18 cellular contexts compared by ENCODE assay signal in genomic region chr2:70403267-70404053, GRCh38.
A peak's percentile ranks its signal among the peaks of the same experiment; 100 is the strongest.
DNase-seq lines count a peak whose midpoint lies in the region; ATAC-seq and TF ChIP-seq lines count a peak whose summit lies in the region.
"Had no signal": no experiment of that assay in that cellular context is flagged by ENCODE, and none has a peak within 500 bp of the region (broad histone marks: within the 10 kb centered on the region; RNA-seq: fewer than 3 reads in every experiment).

No MANE protein-coding gene starts in this region.

- peaks cover 0 to 6% of the 10 kb centered on the region in 2 donors for H3K9me3 Mint-ChIP-seq in stimulated activated naive B cell treated with anti-CD40 and anti-IgM and Interleukin-4, amounts not matched to agents 10 μg/mL and 1 μg/mL and 100 μg/mL, for 72 hours

- peaks cover 54 to 73% of the 10 kb centered on the region in 2 donors for H3K27me3 Mint-ChIP-seq in stimulated activated naive B cell treated with anti-CD40 and anti-IgM and Interleukin-4, amounts not matched to agents 10 μg/mL and 1 μg/mL and 100 μg/mL, for 72 hours

- H3K36me3 ChIP-seq in Peyer's patch = no peaks in the 10 kb centered on the region
- H3K36me3 ChIP-seq: lower lobe of right lung, right atrium auricular region, tibial nerve had no signal

- no peaks in the 10 kb centered on the region for H3K27me3 ChIP-seq in Peyer's patch
- H3K27me3 ChIP-seq: right atrium auricular region, tibial nerve had no signal

- peaks cover 0 to 6% (median 0%) of the 10 kb centered on the region in 4 donors for H3K4me1 ChIP-seq in Peyer's patch
- H3K4me1 ChIP-seq: lower lobe of right lung, right atrium auricular region, tibial nerve had no signal

- peak; percentile 11 for DNase-seq in Daoy (ENCODE audit: low read depth)
- DNase-seq in NCI-H128 (lab: John Stamatoyannopoulos, UW; ENCODE audit: unreplicated experiment) = peak; percentile 60
- peak in 2 of 3 donors; percentile 67 to 81 for DNase-seq in Peyer's patch
- peak; percentile 5 for DNase-seq in myocyte (ENCODE audit: low read depth)
- no peak for DNase-seq in iPS-NIHi11 (ENCODE audit: low spot score)
- no peak for DNase-seq in SKM-1 (lab: John Stamatoyannopoulos, UW; ENCODE audit: unreplicated experiment)
- no peak for DNase-seq in stimulated activated naive B cell treated with anti-CD40 and anti-IgM and Interleukin-4, amounts not matched to agents 10 μg/mL and 1 μg/mL and 100 μg/mL, for 72 hours
- DNase-seq: activated naive CD4-positive, alpha-beta T cell; CD4-positive, CD25-positive, alpha-beta regulatory T cell; effector memory CD4-positive, alpha-beta T cell; KG1; lower lobe of right lung; NCI-H1930; stimulated activated CD8-positive, alpha-beta memory T cell treated with anti-CD3 and anti-CD28 coated beads, Interleukin-4, amount 100 ng/mL, for 48 hours; SW 1271 had no signal

- TF ChIP-seq CTCF in Peyer's patch (IDR thresholded peaks at IDR 0.05) = no peak

- H3K27ac Mint-ChIP-seq in stimulated activated naive B cell treated with anti-CD40 and anti-IgM and Interleukin-4, amounts not matched to agents 10 μg/mL and 1 μg/mL and 100 μg/mL, for 72 hours = no peak overlapping the region
- H3K27ac Mint-ChIP-seq: brain; CD4-positive, CD25-positive, alpha-beta regulatory T cell had no signal

- H3K36me3 Mint-ChIP-seq in stimulated activated naive B cell treated with anti-CD40 and anti-IgM and Interleukin-4, amounts not matched to agents 10 μg/mL and 1 μg/mL and 100 μg/mL, for 72 hours = no peaks in the 10 kb centered on the region
- H3K36me3 Mint-ChIP-seq: brain; CD4-positive, CD25-positive, alpha-beta regulatory T cell had no signal

- peak overlapping the region in 3 of 4 donors; percentile 59 to 83 (median 77) for H3K27ac ChIP-seq in Peyer's patch
- H3K27ac ChIP-seq: lower lobe of right lung, right atrium auricular region, tibial nerve had no signal

- no peaks in the 10 kb centered on the region for H3K9me3 ChIP-seq in Peyer's patch
- H3K9me3 ChIP-seq: lower lobe of right lung, right atrium auricular region, tibial nerve had no signal

- no peak overlapping the region for H3K4me3 ChIP-seq in Peyer's patch
- H3K4me3 ChIP-seq: lower lobe of right lung, right atrium auricular region, tibial nerve had no signal

- no peak for ATAC-seq in stimulated activated naive B cell treated with anti-CD40 and anti-IgM and Interleukin-4, amounts not matched to agents 10 μg/mL and 1 μg/mL and 100 μg/mL, for 72 hours (replicated peaks)
- ATAC-seq: lower lobe of right lung had no signal

- TF ChIP-seq POLR2A in Peyer's patch (IDR thresholded peaks at IDR 0.05) = no peak

- no peaks in the 10 kb centered on the region for H3K4me1 Mint-ChIP-seq in stimulated activated naive B cell treated with anti-CD40 and anti-IgM and Interleukin-4, amounts not matched to agents 10 μg/mL and 1 μg/mL and 100 μg/mL, for 72 hours

- H3K4me3 Mint-ChIP-seq in stimulated activated naive B cell treated with anti-CD40 and anti-IgM and Interleukin-4, amounts not matched to agents 10 μg/mL and 1 μg/mL and 100 μg/mL, for 72 hours = no peak overlapping the region
- H3K4me3 Mint-ChIP-seq: brain; CD4-positive, CD25-positive, alpha-beta regulatory T cell had no signal

Comparison
In these comparisons a context has a peak if more than half of its experiments do, and no peak if none do; other contexts are left out.
1. DNase-seq: peak in Daoy (single experiment), NCI-H128 (single experiment), Peyer's patch (2 of 3) and myocyte (single experiment); none in iPS-NIHi11 (single experiment), SKM-1 (single experiment) and stimulated activated naive B cell treated with anti-CD40 and anti-IgM and Interleukin-4, amounts not matched to agents 10 μg/mL and 1 μg/mL and 100 μg/mL, for 72 hours (single experiment).